12 cellular contexts compared by ENCODE assay signal in the genomic region with DNA sequence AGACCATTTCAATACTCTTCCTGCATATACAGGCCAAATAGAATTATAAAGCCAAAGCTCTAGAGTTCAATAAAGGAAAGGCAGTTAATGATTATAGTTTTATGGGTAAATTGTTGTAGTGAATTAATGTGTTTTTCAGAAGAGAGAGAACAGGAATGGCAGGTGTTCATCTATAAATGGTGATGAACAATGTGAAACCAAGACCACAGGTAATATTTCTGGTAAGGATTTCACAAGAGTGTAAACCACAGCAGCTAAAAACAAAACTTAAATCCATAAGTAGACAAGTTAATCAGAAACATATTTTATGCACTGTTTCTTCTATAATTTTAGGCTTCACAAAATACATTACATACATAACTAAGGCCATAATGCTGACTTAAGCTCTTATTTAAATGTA.
A peak's percentile ranks its signal among the peaks of the same experiment; 100 is the strongest.
DNase-seq lines count a peak whose midpoint lies in the region; ATAC-seq lines count a peak whose summit lies in the region.
"Had no signal": no experiment of that assay in that cellular context is flagged by ENCODE, and none has a peak within 500 bp of the region (broad histone marks: within the 10 kb centered on the region; RNA-seq: fewer than 3 reads in every experiment).

No MANE protein-coding gene starts in this region.

- ATAC-seq in GM18519 (IDR thresholded peaks at IDR 0.05; ENCODE audit: low FRiP score, unreplicated experiment) (peak; percentile 87), GM21390 (IDR thresholded peaks at IDR 0.05; ENCODE audit: unreplicated experiment) (peak; percentile 94), HG03039 (IDR thresholded peaks at IDR 0.05; ENCODE audit: unreplicated experiment) (peak; percentile 86)
- ATAC-seq: left lobe of liver had no signal

- peak; percentile 27 for DNase-seq in NCI-H1105 (lab: John Stamatoyannopoulos, UW)
- no peak for DNase-seq in activated CD4-positive, alpha-beta T cell treated with anti-CD3 and anti-CD28 coated beads, Interleukin-2, amount 50 U/mL, for 1 hour
- no peak for DNase-seq in HPDE6-E6E7 (ENCODE audit: extremely low spot score)
- no peak for DNase-seq in activated T-cell treated with anti-CD3 and anti-CD28 coated beads, Interleukin-2, amount 50 U/mL, for 48 hours
- no peak for DNase-seq in stimulated activated CD4-positive, alpha-beta T cell treated with anti-CD3 and anti-CD28 coated beads, Interleukin-12 subunit alpha, Interleukin-12 subunit beta, amount 100 ng/mL, for 4 hours
- DNase-seq: activated B cell treated with CpG ODN at 0.5 μM for 24 hours; activated naive CD4-positive, alpha-beta T cell treated with Interleukin-2 at 50 U/mL for 16 hours; NCI-H187 treated with DMSO at 0.1 percent for 48 hours had no signal
